12 cellular contexts compared by ENCODE assay signal in the genomic region with DNA sequence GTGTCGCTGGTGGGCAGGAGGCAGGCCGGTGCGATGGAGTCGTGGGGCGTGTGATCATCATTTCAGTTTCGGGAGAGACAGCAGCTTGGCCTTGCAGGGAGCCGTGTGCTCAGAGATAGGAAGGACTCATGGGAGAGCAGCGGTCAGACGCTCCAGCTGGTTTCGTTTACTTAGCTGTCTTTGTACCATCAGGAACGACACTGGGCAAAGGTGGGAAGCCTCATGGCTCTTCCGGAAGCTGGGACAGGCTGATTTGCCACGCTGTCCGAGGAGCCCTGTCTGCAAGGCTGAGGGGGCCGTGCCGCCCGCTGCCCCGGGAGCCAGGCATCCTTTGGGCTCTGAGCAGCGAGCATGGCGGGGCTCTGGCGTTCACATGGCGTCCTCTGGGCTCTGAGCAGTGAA. TPM values are rescaled to one million over a fixed set of nuclear protein-coding genes. Genes with fewer than 3 reads are reported as not detected.
DNase-seq lines count a peak whose midpoint lies in the region; ATAC-seq, FAIRE-seq and TF ChIP-seq lines count a peak whose summit lies in the region.
"Had no signal": no experiment of that assay in that cellular context is flagged by ENCODE, and none has a peak within 500 bp of the region (broad histone marks: within the 10 kb centered on the region; RNA-seq: fewer than 3 reads in every experiment).

No MANE protein-coding gene starts in this region.

- H4K8ac ChIP-seq in mesenchymal stem cell (ENCODE audit: low read length): no peak overlapping the region

- ATAC-seq in A549 (no peak; a peak in 1 of 6 replicates), GM21381 (IDR thresholded peaks at IDR 0.05; ENCODE audit: unreplicated experiment) (no peak), GM18873 (IDR thresholded peaks at IDR 0.05; ENCODE audit: low FRiP score, unreplicated experiment) (no peak)
- ATAC-seq: left lung had no signal

- H3K36me3 ChIP-seq in mesenchymal stem cell (ENCODE audit: control insufficient read depth in 1 of 2, insufficient read depth in 2 of 2, low read depth in 1 of 2, low read length in 2 of 2): peaks cover 0 to 11% of the 10 kb centered on the region in 2 experiments

- 84% methylated on average over 11 of the region's 22 CpGs for WGBS in A549 (ENCODE audit: missing lambda C conversion rate)
- 82% methylated on average over 22 of the region's 22 CpGs for WGBS in mesenchymal stem cell

- H3K4me3 ChIP-seq in A549: no peak overlapping the region
- H3K4me3 ChIP-seq in cardiac fibroblast (replicated peaks in 1 of 2; ENCODE audit: low read depth in 2 of 2, low read length in 2 of 2): peak overlapping the region in 1 of 2 donors; percentile 30
- H3K4me3 ChIP-seq in mesenchymal stem cell (ENCODE audit: insufficient read depth in 1 of 2, low read depth in 1 of 2, low read length in 2 of 2): peak overlapping the region in 1 of 2 experiments; percentile 66
- H3K4me3 ChIP-seq: GM12878, left lung had no signal

- H3K4me1 ChIP-seq in A549 (peaks cover 50% of the 10 kb centered on the region), mesenchymal stem cell (ENCODE audit: control insufficient read depth, insufficient read depth, low read depth, low read length) (peaks cover 29% of the 10 kb centered on the region)

- no peak for TF ChIP-seq CTCF in A549 (IDR thresholded peaks at IDR 0.05)
- no peak for TF ChIP-seq CTCF in cardiac fibroblast (IDR thresholded peaks at IDR 0.05; ENCODE audit: low read depth, low read length)

- TF ChIP-seq POLR2A in A549 (IDR thresholded peaks at IDR 0.05; ENCODE audit: low read length): no peak

- H3K27me3 ChIP-seq in mesenchymal stem cell (ENCODE audit: control insufficient read depth in 1 of 2, insufficient read depth in 1 of 2, low read length in 2 of 2): no peaks in the 10 kb centered on the region
- H3K27me3 ChIP-seq: BE2C, left lung had no signal

- POLR2A ChIA-PET in A549 (lab: Yijun Ruan, JAX): no interaction called here

- peak overlapping the region; percentile 28 to 46 for H3K18ac ChIP-seq in mesenchymal stem cell (ENCODE audit: low read depth in 1 of 2, low read length in 2 of 2)

- H3K4me2 ChIP-seq in A549 (peak overlapping the region; percentile 68), mesenchymal stem cell (ENCODE audit: low read length, poor library complexity, severe bottlenecking) (peak overlapping the region; percentile 30)

- H3K4ac ChIP-seq in mesenchymal stem cell (ENCODE audit: low read depth in 1 of 2, low read length in 2 of 2): no peak overlapping the region

- FAIRE-seq in A549 (lab: Jason Lieb, UNC): no peak
- FAIRE-seq: GM12878 had no signal

- H3K9me3 ChIP-seq in A549: no peaks in the 10 kb centered on the region
- H3K9me3 ChIP-seq in mesenchymal stem cell (ENCODE audit: control insufficient read depth, low read length): no peaks in the 10 kb centered on the region
- H3K9me3 ChIP-seq: BE2C, left lung had no signal

- H3K9ac ChIP-seq in mesenchymal stem cell (ENCODE audit: low read length): peak overlapping the region; percentile 63

- H2BK120ac ChIP-seq in mesenchymal stem cell (ENCODE audit: low read depth, low read length): no peak overlapping the region

- H2AFZ ChIP-seq in mesenchymal stem cell (ENCODE audit: low read depth, low read length): no peak overlapping the region

- H4K91ac ChIP-seq in mesenchymal stem cell (ENCODE audit: low read length): no peak overlapping the region

- no peak overlapping the region for H2BK5ac ChIP-seq in mesenchymal stem cell (ENCODE audit: low read depth, low read length, poor library complexity, severe bottlenecking)

- H3K14ac ChIP-seq in mesenchymal stem cell (ENCODE audit: low read length in 2 of 2): no peak overlapping the region

- TF ChIP-seq EP300 in A549 (IDR thresholded peaks at IDR 0.05): no peak

- H3K27ac ChIP-seq in A549 (peak overlapping the region; percentile 77), mesenchymal stem cell (ENCODE audit: low read length, poor library complexity, severe bottlenecking) (no peak overlapping the region)
- H3K27ac ChIP-seq: left lung had no signal

- no peak for DNase-seq in A549 (ENCODE audit: low read depth in 1 of 2, low spot score in 1 of 2)
- DNase-seq in HuH-7.5 (ENCODE audit: low spot score): peak; percentile 64
- DNase-seq in cardiac fibroblast (ENCODE audit: low read depth in 2 of 2): peak; percentile 46 to 56
- peak; percentile 25 for DNase-seq in mesenchymal stem cell
- no peak for DNase-seq in NCI-H1417 treated with DMSO at 0.1 percent for 48 hours (lab: John Stamatoyannopoulos, UW)
- no peak for DNase-seq in activated CD8-positive, alpha-beta memory T cell treated with anti-CD3 and anti-CD28 coated beads for 24 hours
- DNase-seq: BE2C, NCI-H2081 treated with DMSO at 0.1 percent for 48 hours had no signal

- H2BK15ac ChIP-seq in mesenchymal stem cell (ENCODE audit: low read depth, poor library complexity, severe bottlenecking): peak overlapping the region; percentile 63

- CTCF ChIA-PET in A549 (lab: Yijun Ruan, JAX): no interaction called here

- H2BK12ac ChIP-seq in mesenchymal stem cell (ENCODE audit: low read length in 2 of 2): no peak overlapping the region

- H2AK5ac ChIP-seq in mesenchymal stem cell (ENCODE audit: low read length, severe bottlenecking): peak overlapping the region; percentile 29

- TF ChIP-seq RAD21 in A549 (conservative IDR thresholded peaks at IDR 0.05 in 1 of 2, IDR thresholded peaks at IDR 0.05 in 1 of 2): no peak

- H3K79me1 ChIP-seq in mesenchymal stem cell (replicated peaks; ENCODE audit: low read length, poor library complexity, severe bottlenecking): peaks cover 32% of the 10 kb centered on the region

- no peak overlapping the region for H3K23ac ChIP-seq in mesenchymal stem cell (ENCODE audit: low read length in 2 of 2)

TF ChIP-seq in A549, 52 proteins besides CTCF, POLR2A, EP300 and RAD21:
- no peak for TF ChIP-seq TP53 (CRISPR knock-in tag; IDR thresholded peaks at IDR 0.05)
- no peak for TF ChIP-seq SREBF2 (IDR thresholded peaks at IDR 0.05)
- TF ChIP-seq, protein P1, sequence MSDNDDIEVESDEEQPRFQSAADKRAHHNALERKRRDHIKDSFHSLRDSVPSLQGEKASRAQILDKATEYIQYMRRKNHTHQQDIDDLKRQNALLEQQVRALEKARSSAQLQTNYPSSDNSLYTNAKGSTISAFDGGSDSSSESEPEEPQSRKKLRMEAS (IDR thresholded peaks at IDR 0.05): 0 out of 2 replicates have a peak, but pooled peaks have one; percentile 21
- TF ChIP-seq MAZ (IDR thresholded peaks at IDR 0.05; ENCODE audit: borderline replicate concordance, low read depth, low read length): no peak

RNA-seq across cellular contexts. Expression of gene GRAMD4, which starts 32.7 kb away (rescaled TPM):
- 13.1 and 13.2 TPM in 2 replicates for polyA plus RNA-seq in A549 (2011; rRNA removed)
- 9.7 and 14.9 TPM in 2 replicates for polyA plus RNA-seq in A549 (2012; cell fraction: cytosol; rRNA removed)
- polyA plus RNA-seq in A549 (2012; cell fraction: nucleus; rRNA removed): 15.6 and 18.2 TPM in 2 replicates
- polyA plus RNA-seq in A549 (2017; fragmentation: RNase III; extraction: RNeasy Plus Mini Kit Qiagen cat#74134 plus additional on column Dnase treatment): 6.0 to 8.1 TPM (median 7.7 TPM) in 3 replicates
- polyA minus RNA-seq in A549 (2011; rRNA and poly(A)+ RNA removed): 27.3 and 40.6 TPM in 2 replicates
- polyA plus RNA-seq in mesenchymal stem cell (2013, experiment 1 of 2): 5.1 TPM
- polyA plus RNA-seq in mesenchymal stem cell (2013, experiment 2 of 2): 5.0 TPM

Comparison
In these comparisons a context has a peak if more than half of its experiments do, and no peak if none do; other contexts are left out.
1. DNase-seq: peak in HuH-7.5 (single experiment), cardiac fibroblast (2 of 2) and mesenchymal stem cell (single experiment); none in A549 (0 of 2), NCI-H1417 treated with DMSO at 0.1 percent for 48 hours (single experiment) and activated CD8-positive, alpha-beta memory T cell treated with anti-CD3 and anti-CD28 coated beads for 24 hours (single experiment).